8 cellular contexts compared by ENCODE assay signal in genomic region chr20:17525650-17526049, GRCh38. TPM values are rescaled to one million over a fixed set of nuclear protein-coding genes. Genes with fewer than 3 reads are reported as not detected.
DNase-seq lines count a peak whose midpoint lies in the region; ATAC-seq and TF ChIP-seq lines count a peak whose summit lies in the region.

No MANE protein-coding gene starts in this region.

- in situ Hi-C loops in GM13976 (cut with MboI; ENCODE audit: low sequenced_read_pairs, unreplicated experiment): no loop called here

- peaks cover 0 to 1% of the 10 kb centered on the region in 2 donors for H3K4me1 Mint-ChIP-seq in stimulated activated naive B cell treated with anti-CD40 and anti-IgM and Interleukin-4, amounts not matched to agents 10 μg/mL and 1 μg/mL and 100 μg/mL, for 72 hours

- no peak overlapping the region for H3K4me3 Mint-ChIP-seq in stimulated activated naive B cell treated with anti-CD40 and anti-IgM and Interleukin-4, amounts not matched to agents 10 μg/mL and 1 μg/mL and 100 μg/mL, for 72 hours

- peaks cover 16 to 25% of the 10 kb centered on the region in 2 donors for H3K27me3 Mint-ChIP-seq in stimulated activated naive B cell treated with anti-CD40 and anti-IgM and Interleukin-4, amounts not matched to agents 10 μg/mL and 1 μg/mL and 100 μg/mL, for 72 hours

- TF ChIP-seq POLR2A in NB4 (IDR thresholded peaks at IDR 0.05; ENCODE audit: extremely low read depth, insufficient read length): no peak

- H3K27ac Mint-ChIP-seq in stimulated activated naive B cell treated with anti-CD40 and anti-IgM and Interleukin-4, amounts not matched to agents 10 μg/mL and 1 μg/mL and 100 μg/mL, for 72 hours: no peak overlapping the region

- H3K4me3 ChIP-seq in NB4 (ENCODE audit: low read depth, low read length): no peak overlapping the region

- ATAC-seq in left ventricle myocardium superior: peak; percentile 35
- ATAC-seq in Right ventricle myocardium superior (ENCODE audit: poor library complexity): no peak
- peak; percentile 79 to 88 for ATAC-seq in stimulated activated naive B cell treated with anti-CD40 and anti-IgM and Interleukin-4, amounts not matched to agents 10 μg/mL and 1 μg/mL and 100 μg/mL, for 72 hours (replicated peaks)
- ATAC-seq in GM21390 (IDR thresholded peaks at IDR 0.05; ENCODE audit: unreplicated experiment): no peak

- TF ChIP-seq CTCF in NB4 (IDR thresholded peaks at IDR 0.05; ENCODE audit: low read depth, low read length): no peak
- no peak for TF ChIP-seq CTCF in GM13976 (IDR thresholded peaks at IDR 0.05; ENCODE audit: borderline replicate concordance, control extremely low read depth, extremely low read depth, insufficient read depth, missing control alignments)

- no peak for DNase-seq in left ventricle myocardium superior
- no peak for DNase-seq in Right ventricle myocardium superior
- DNase-seq in NB4 (ENCODE audit: low read depth): peak; percentile 47
- peak; percentile 39 for DNase-seq in astrocyte of the hippocampus (ENCODE audit: low read depth, low spot score)
- DNase-seq in stimulated activated naive B cell treated with anti-CD40 and anti-IgM and Interleukin-4, amounts not matched to agents 10 μg/mL and 1 μg/mL and 100 μg/mL, for 72 hours: no peak
- no peak for DNase-seq in GM13976 (ENCODE audit: low spot score)
- DNase-seq in activated CD4-positive, CD25-positive, alpha-beta regulatory T cell treated with anti-CD3 and anti-CD28 coated beads, Interleukin-2, amount 50 U/mL, for 72 hours: no peak

- intact Hi-C loops in left ventricle myocardium superior (cut with micrococcal nuclease): no loop called here
- intact Hi-C loops in Right ventricle myocardium superior (cut with DNase I): no loop called here

- H3K36me3 Mint-ChIP-seq in stimulated activated naive B cell treated with anti-CD40 and anti-IgM and Interleukin-4, amounts not matched to agents 10 μg/mL and 1 μg/mL and 100 μg/mL, for 72 hours: no peaks in the 10 kb centered on the region

- H3K9me3 Mint-ChIP-seq in stimulated activated naive B cell treated with anti-CD40 and anti-IgM and Interleukin-4, amounts not matched to agents 10 μg/mL and 1 μg/mL and 100 μg/mL, for 72 hours: no peaks in the 10 kb centered on the region

RNA-seq across cellular contexts. Expression of gene BFSP1, which starts 5.5 kb away (rescaled TPM):
- total RNA-seq in left ventricle myocardium superior (0.55 TPM), Right ventricle myocardium superior (0.73 TPM)

RNA-seq across cellular contexts. Expression of gene DSTN, which starts 44.2 kb away (rescaled TPM):
- total RNA-seq in left ventricle myocardium superior: 836 TPM
- total RNA-seq in Right ventricle myocardium superior: 860 TPM

Comparison
In these comparisons a context has a peak if more than half of its experiments do, and no peak if none do; other contexts are left out.
1. ATAC-seq: peak in left ventricle myocardium superior (single experiment) and stimulated activated naive B cell treated with anti-CD40 and anti-IgM and Interleukin-4, amounts not matched to agents 10 μg/mL and 1 μg/mL and 100 μg/mL, for 72 hours (2 of 2); none in Right ventricle myocardium superior (single experiment) and GM21390 (single experiment).
2. DNase-seq: peak in NB4 (single experiment) and astrocyte of the hippocampus (single experiment); none in left ventricle myocardium superior (single experiment), Right ventricle myocardium superior (single experiment), stimulated activated naive B cell treated with anti-CD40 and anti-IgM and Interleukin-4, amounts not matched to agents 10 μg/mL and 1 μg/mL and 100 μg/mL, for 72 hours (single experiment), GM13976 (single experiment) and activated CD4-positive, CD25-positive, alpha-beta regulatory T cell treated with anti-CD3 and anti-CD28 coated beads, Interleukin-2, amount 50 U/mL, for 72 hours (single experiment).